ENCODE assay signal across 16 cellular contexts in the genomic region with DNA sequence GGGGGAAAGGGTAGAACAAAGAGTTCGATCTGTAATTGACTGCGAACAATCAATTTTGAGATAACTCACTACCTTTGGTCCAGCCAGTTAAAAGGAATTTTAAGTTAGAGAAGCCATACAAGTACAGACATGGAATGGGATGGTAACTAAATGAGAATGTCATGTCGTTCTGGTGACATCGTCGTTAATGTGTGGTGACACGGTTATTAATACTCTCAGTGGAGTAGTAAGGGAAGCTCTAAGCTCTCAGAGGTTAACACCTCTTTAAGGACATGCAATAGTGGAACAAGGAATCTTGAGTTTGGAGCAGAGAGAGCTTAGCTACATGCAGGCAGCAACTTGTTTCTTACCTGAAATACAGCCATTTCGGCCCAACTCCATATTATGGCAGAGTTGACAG.
DNase-seq lines count a peak whose midpoint lies in the region; FAIRE-seq and TF ChIP-seq lines count a peak whose summit lies in the region.
"Had no signal": no experiment of that assay in that cellular context is flagged by ENCODE, and none has a peak within 500 bp of the region (broad histone marks: within the 10 kb centered on the region; RNA-seq: fewer than 3 reads in every experiment).

No MANE protein-coding gene starts in this region.

- peak; percentile 8 for DNase-seq in NCI-H345 (lab: John Stamatoyannopoulos, UW)
- no peak for DNase-seq in NCI-H345 treated with DMSO at 0.1 percent for 48 hours (lab: John Stamatoyannopoulos, UW; ENCODE audit: unreplicated experiment)
- DNase-seq in OCI-LY7 (ENCODE audit: low spot score) = no peak
- peak; percentile 40 for DNase-seq in retina
- DNase-seq in HuH-7 (ENCODE audit: low spot score) = no peak
- no peak for DNase-seq in ACHN
- no peak for DNase-seq in kidney
- DNase-seq: activated CD4-positive, alpha-beta T cell treated with anti-CD3 and anti-CD28 coated beads, Interleukin-2, amount 50 U/mL, for 1 hour; foreskin melanocyte; NCI-H1048; NCI-H226; stimulated activated naive CD4-positive, alpha-beta T cell treated with Interleukin-2 at 50 U/mL for 16 hours had no signal

- peak overlapping the region; percentile 94; the same call in 1 of the 2 replicates for H2AFZ ChIP-seq in OCI-LY7 (ENCODE audit: low read length)

- H3K27ac ChIP-seq in OCI-LY7 (ENCODE audit: low read depth, low read length, poor library complexity, severe bottlenecking) = no peak overlapping the region
- H3K27ac ChIP-seq in kidney (ENCODE audit: low read depth in 2 of 2, low read length in 2 of 2) = no peak overlapping the region

- H3K4me1 ChIP-seq in OCI-LY7 (ENCODE audit: insufficient read depth, low read length, poor library complexity, severe bottlenecking) (peaks cover 51% of the 10 kb centered on the region), kidney (ENCODE audit: control insufficient read depth in 1 of 2, insufficient read depth in 1 of 2, low read depth in 1 of 2, low read length in 2 of 2) (peaks cover 11 to 16% of the 10 kb centered on the region in 2 donors)

- H3K9me3 ChIP-seq in OCI-LY7 (ENCODE audit: low read length) = no peaks in the 10 kb centered on the region
- no peaks in the 10 kb centered on the region for H3K9me3 ChIP-seq in kidney (ENCODE audit: control insufficient read depth in 1 of 2, low read length in 2 of 2)
- H3K9me3 ChIP-seq: spleen had no signal

- H3K4me2 ChIP-seq in OCI-LY7 (ENCODE audit: low read length) = peak overlapping the region; percentile 83; the same call in 1 of the 2 replicates

- no peaks in the 10 kb centered on the region for H3K79me2 ChIP-seq in OCI-LY7 (ENCODE audit: insufficient read depth, low read depth, low read length)

- TF ChIP-seq CTCF in OCI-LY7 (conservative IDR thresholded peaks at IDR 0.05; ENCODE audit: low read length) (no peak), kidney (IDR thresholded peaks at IDR 0.05; ENCODE audit: borderline replicate concordance, extremely low read depth, insufficient read depth) (no peak)

- H3K4me3 ChIP-seq in OCI-LY7 (ENCODE audit: low read depth, low read length, poor library complexity, severe bottlenecking) = no peak overlapping the region
- H3K4me3 ChIP-seq in kidney (ENCODE audit: low read length in 2 of 2) = no peak overlapping the region

- H4K20me1 ChIP-seq in OCI-LY7 (ENCODE audit: insufficient read depth, low read length) = no peaks in the 10 kb centered on the region

- no peaks in the 10 kb centered on the region for H3K9me2 ChIP-seq in OCI-LY7 (ENCODE audit: insufficient read depth, low read length)

- intact Hi-C loops in OCI-LY7 (cut with micrococcal nuclease; ENCODE audit: unreplicated experiment) = loop anchor here (5.0 to 10.0 kb wide), 5 partner anchors 227 to 342 kb away; no protein-coding TSS in a partner anchor
- intact Hi-C loops in kidney (cut with DNase I) = no loop called here

- no peak overlapping the region for H3K9ac ChIP-seq in kidney (ENCODE audit: low read length in 2 of 2)

- POLR2A ChIA-PET in OCI-LY7 (lab: Charles Lee) = interaction anchor here (0.6 to 1.3 kb wide), 9 partner anchors 11 to 1162 kb away, joined by 3 to 5 read pairs (median 3); no protein-coding TSS in a partner anchor

- CTCF ChIA-PET in OCI-LY7 (lab: Charles Lee; ENCODE audit: unreplicated experiment) = interaction anchor here (0.5 kb wide), 1 partner anchor 212 kb away, joined by 4 read pairs; no protein-coding TSS in a partner anchor

- BruUV-seq in OCI-LY7 (replicated peaks; lab: Mats Ljungman, UMichigan) = no TSS peak

- H3K36me3 ChIP-seq in OCI-LY7 (ENCODE audit: insufficient read depth, low read length) (no peaks in the 10 kb centered on the region), kidney (ENCODE audit: control insufficient read depth in 1 of 2, insufficient read depth in 2 of 2, low read length in 2 of 2) (no peaks in the 10 kb centered on the region)
- H3K36me3 ChIP-seq: spleen had no signal

- in situ Hi-C loops in ACHN (cut with HindIII; ENCODE audit: low pct_ligation_motif_present, low pct_unique_long_range_greater_than_20kb, low sequenced_read_pairs) = no loop called here

- FAIRE-seq in islet of Langerhans (lab: Jason Lieb, UNC) (peak; percentile 87), kidney (lab: Jason Lieb, UNC) (no peak)
- FAIRE-seq: endometrium, urothelium cell line had no signal

Comparison
In these comparisons a context has a peak if more than half of its experiments do, and no peak if none do; other contexts are left out.
1. DNase-seq: peak in NCI-H345 (single experiment) and retina (single experiment); none in NCI-H345 treated with DMSO at 0.1 percent for 48 hours (single experiment), OCI-LY7 (single experiment), HuH-7 (single experiment), ACHN (single experiment) and kidney (single experiment).